In genomic region chr3:101950510-101950909, GRCh38 we compare ENCODE assay signal across 8 cellular contexts.
A peak's percentile ranks its signal among the peaks of the same experiment; 100 is the strongest.
DNase-seq lines count a peak whose midpoint lies in the region; ATAC-seq and TF ChIP-seq lines count a peak whose summit lies in the region.

No MANE protein-coding gene starts in this region.

- H3K27me3 ChIP-seq in skeletal muscle tissue (ENCODE audit: control insufficient read depth in 3 of 3, insufficient read depth in 3 of 3, low read length in 3 of 3) (no peaks in the 10 kb centered on the region), HAP-1 (ENCODE audit: low read depth) (no peaks in the 10 kb centered on the region)

- H3K36me3 ChIP-seq in skeletal muscle tissue (ENCODE audit: control insufficient read depth in 3 of 3, insufficient read depth in 3 of 3, low read length in 3 of 3), result no peaks in the 10 kb centered on the region
- H3K36me3 ChIP-seq in HAP-1 (replicated peaks), result no peaks in the 10 kb centered on the region

- H3K9ac ChIP-seq in skeletal muscle tissue (ENCODE audit: low read depth in 1 of 3, low read length in 3 of 3), result no peak overlapping the region

- peak; percentile 18 for DNase-seq in NOMO-1 treated with DMSO at 0.1 percent for 48 hours (lab: John Stamatoyannopoulos, UW; ENCODE audit: unreplicated experiment)
- DNase-seq in NOMO-1 (lab: John Stamatoyannopoulos, UW; ENCODE audit: unreplicated experiment in 2 of 2), result no peak
- peak; percentile 83 for DNase-seq in astrocyte of the cerebellum (ENCODE audit: low read depth)
- no peak for DNase-seq in medulla oblongata (ENCODE audit: extremely low spot score)
- DNase-seq in HAP-1 (ENCODE audit: low spot score in 2 of 2), result no peak
- no peak for DNase-seq in SIG-M5 (lab: John Stamatoyannopoulos, UW)

- TF ChIP-seq CTCF in astrocyte of the cerebellum (IDR thresholded peaks at IDR 0.05; ENCODE audit: low read depth, low read length, missing control alignments), result no peak

- H3K9me3 ChIP-seq in skeletal muscle tissue (ENCODE audit: control insufficient read depth in 3 of 3, low read length in 3 of 3) (no peaks in the 10 kb centered on the region), HAP-1 (no peaks in the 10 kb centered on the region)

- in situ Hi-C loops in astrocyte of the cerebellum (cut with HindIII; ENCODE audit: low sequenced_read_pairs) (no loop called here), HAP-1 (cut with MboI; ENCODE audit: low sequenced_read_pairs) (no loop called here)

- H3K4me3 ChIP-seq in astrocyte of the cerebellum (ENCODE audit: low read depth, low read length) (no peak overlapping the region), skeletal muscle tissue (ENCODE audit: low read length in 3 of 3) (no peak overlapping the region), HAP-1 (no peak overlapping the region)

- peak; percentile 82 for ATAC-seq in HG03066 (IDR thresholded peaks at IDR 0.05; ENCODE audit: low read depth, unreplicated experiment)

- H3K27ac ChIP-seq in skeletal muscle tissue (ENCODE audit: low read depth, low read length), result peak overlapping the region; percentile 14

- H3K4me1 ChIP-seq in skeletal muscle tissue (ENCODE audit: control insufficient read depth in 3 of 3, insufficient read depth in 3 of 3, low read length in 3 of 3), result no peaks in the 10 kb centered on the region
- no peaks in the 10 kb centered on the region for H3K4me1 ChIP-seq in HAP-1

Comparison
In these comparisons a context has a peak if more than half of its experiments do, and no peak if none do; other contexts are left out.
1. DNase-seq: peak in NOMO-1 treated with DMSO at 0.1 percent for 48 hours (single experiment) and astrocyte of the cerebellum (single experiment); none in NOMO-1 (0 of 2), medulla oblongata (single experiment), HAP-1 (0 of 2) and SIG-M5 (single experiment).